In the genomic region with DNA sequence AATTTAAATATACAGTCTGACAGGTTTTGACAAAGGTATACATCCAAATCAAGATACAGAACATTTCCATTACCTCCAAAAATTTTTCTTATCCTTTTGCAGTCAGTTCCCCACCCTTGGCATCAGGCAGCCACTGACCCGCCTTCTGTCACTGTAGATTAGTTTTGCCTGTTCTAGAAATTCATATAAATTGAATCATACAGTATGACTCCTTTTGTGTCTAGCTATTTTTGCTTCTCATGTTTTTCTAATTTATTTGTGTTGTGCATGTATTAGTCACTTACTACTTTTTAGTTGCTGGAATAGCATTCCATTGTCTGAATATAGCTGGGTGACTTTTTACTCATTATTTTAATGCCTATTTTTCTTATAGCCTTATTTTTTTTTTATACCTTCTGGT, we compare ENCODE assay signal across 24 cellular contexts. TPM values are rescaled to one million over a fixed set of nuclear protein-coding genes. Genes with fewer than 3 reads are reported as not detected.
DNase-seq lines count a peak whose midpoint lies in the region; FAIRE-seq and TF ChIP-seq lines count a peak whose summit lies in the region.
"Had no signal": no experiment of that assay in that cellular context is flagged by ENCODE, and none has a peak within 500 bp of the region (broad histone marks: within the 10 kb centered on the region; RNA-seq: fewer than 3 reads in every experiment).

No MANE protein-coding gene starts in this region.

- no peak overlapping the region for H3K27ac ChIP-seq in prostate gland
- H3K27ac ChIP-seq: spleen, testis, vagina, VCaP had no signal

- CTCF ChIA-PET in AG04449 (lab: Yijun Ruan, JAX) = interaction anchor here (1.0 to 9.6 kb wide), 5 partner anchors 9 to 158 kb away, joined by 3 to 109 read pairs (median 5); no protein-coding TSS in a partner anchor

- WGBS in prostate gland = 90% methylated on average over 1 of the region's 1 CpG

- DNase-seq in AG04449 (ENCODE audit: low read depth, low spot score) (peak; percentile 24), HCEC 1CT (peak; percentile 93), adipocyte (ENCODE audit: low read depth) (peak; percentile 73), fibroblast of peridontal ligament (ENCODE audit: extremely low read depth) (peak; percentile 59), RCC 7860 (ENCODE audit: low spot score) (no peak), prostate gland (ENCODE audit: low spot score) (no peak), HAP-1 (ENCODE audit: low spot score in 2 of 2) (no peak), OCI-M2 (lab: John Stamatoyannopoulos, UW; ENCODE audit: unreplicated experiment) (no peak)
- DNase-seq: activated CD4-positive, alpha-beta T cell treated with anti-CD3 and anti-CD28 coated beads, Interleukin-2, amount 10 ng/mL, durations not matched to agents 7 days and 5 days; CD8-positive, alpha-beta T cell; Kasumi-1; left cardiac atrium; naive B cell; NCI-H2107; NCI-H446 treated with DMSO at 0.1 percent for 48 hours; nucleus accumbens; spleen; stimulated activated CD4-positive, alpha-beta T cell treated with anti-CD3 and anti-CD28 coated beads, Interleukin-4, amount 100 ng/mL, for 1 hour; stimulated activated naive CD4-positive, alpha-beta T cell; testis had no signal

- peaks cover 64% of the 10 kb centered on the region for H3K4me1 ChIP-seq in adipocyte (ENCODE audit: control insufficient read depth, insufficient read depth, low read length)
- no peaks in the 10 kb centered on the region for H3K4me1 ChIP-seq in prostate gland (replicated peaks)
- H3K4me1 ChIP-seq in HAP-1 = peaks cover 8% of the 10 kb centered on the region
- H3K4me1 ChIP-seq: testis had no signal

- POLR2A ChIA-PET in AG04449 (lab: Yijun Ruan, JAX) = interaction anchor here (0.6 to 2.0 kb wide), 3 partner anchors 8 to 9 kb away, joined by 4 to 8 read pairs (median 6); no protein-coding TSS in a partner anchor

- H3K36me3 ChIP-seq in adipocyte (ENCODE audit: control insufficient read depth, insufficient read depth, low read length, severe bottlenecking) (peaks cover 53% of the 10 kb centered on the region), prostate gland (no peaks in the 10 kb centered on the region), HAP-1 (replicated peaks) (peaks cover 57% of the 10 kb centered on the region)

- H3K27me3 ChIP-seq in adipocyte (replicated peaks; ENCODE audit: control insufficient read depth, insufficient read depth, low read length) (no peaks in the 10 kb centered on the region), prostate gland (replicated peaks; ENCODE audit: insufficient read depth) (no peaks in the 10 kb centered on the region), HAP-1 (ENCODE audit: low read depth) (no peaks in the 10 kb centered on the region)
- H3K27me3 ChIP-seq: spleen, testis, vagina had no signal

- no peak for TF ChIP-seq POLR2A in prostate gland (IDR thresholded peaks at IDR 0.05)

- H3K9me3 ChIP-seq in adipocyte (ENCODE audit: control insufficient read depth, low read length) (no peaks in the 10 kb centered on the region), prostate gland (no peaks in the 10 kb centered on the region), HAP-1 (no peaks in the 10 kb centered on the region)
- H3K9me3 ChIP-seq: spleen, testis, vagina had no signal

- H3K9ac ChIP-seq in adipocyte (ENCODE audit: low read length) = peak overlapping the region; percentile 61

- H3K4me3 ChIP-seq in AG04449 (ENCODE audit: low read depth, low read length) (no peak overlapping the region), adipocyte (ENCODE audit: low read length) (peak overlapping the region; percentile 98), prostate gland (no peak overlapping the region), HAP-1 (no peak overlapping the region)
- H3K4me3 ChIP-seq: GM12878, spleen, testis, vagina had no signal

- in situ Hi-C loops in HAP-1 (cut with MboI; ENCODE audit: low sequenced_read_pairs) = no loop called here

- TF ChIP-seq CTCF in AG04449 (IDR thresholded peaks at IDR 0.05; ENCODE audit: insufficient read depth, low read length, missing control alignments) = no peak
- TF ChIP-seq CTCF in prostate gland (IDR thresholded peaks at IDR 0.05) = no peak

- intact Hi-C loops in prostate gland (cut with DNase I) = no loop called here

- no peak for FAIRE-seq in RCC 7860 (lab: Jason Lieb, UNC)
- FAIRE-seq: GM12878, HTR-8/SVneo had no signal

RNA-seq across cellular contexts. Expression of a gene that starts 3.8 kb away (rescaled TPM):
- 1 to 10 TPM; 6.0 to 8.1 TPM for total RNA-seq in prostate gland

RNA-seq across cellular contexts. Expression of a gene that starts 25.7 kb away (rescaled TPM):
- total RNA-seq in prostate gland = 100 to 1,000 TPM in 1 of 2 donors, 10 to 100 TPM in 1; 59.8 to 118 TPM
- total RNA-seq: activated CD4-positive, alpha-beta T cell treated with anti-CD3 and anti-CD28 coated beads, Interleukin-2, amount 10 ng/mL, durations not matched to agents 7 days and 5 days had no signal

RNA-seq across cellular contexts. Expression of a gene that starts 47.3 kb away (rescaled TPM):
- total RNA-seq in prostate gland = 1 to 10 TPM; 5.0 to 6.8 TPM

Comparison
In these comparisons a context has a peak if more than half of its experiments do, and no peak if none do; other contexts are left out.
1. DNase-seq: peak in AG04449 (single experiment), HCEC 1CT (single experiment), adipocyte (single experiment) and fibroblast of peridontal ligament (single experiment); none in RCC 7860 (single experiment), prostate gland (single experiment), HAP-1 (0 of 2) and OCI-M2 (single experiment).